Comparison of ENCODE assay signal across 29 cellular contexts in the genomic region with DNA sequence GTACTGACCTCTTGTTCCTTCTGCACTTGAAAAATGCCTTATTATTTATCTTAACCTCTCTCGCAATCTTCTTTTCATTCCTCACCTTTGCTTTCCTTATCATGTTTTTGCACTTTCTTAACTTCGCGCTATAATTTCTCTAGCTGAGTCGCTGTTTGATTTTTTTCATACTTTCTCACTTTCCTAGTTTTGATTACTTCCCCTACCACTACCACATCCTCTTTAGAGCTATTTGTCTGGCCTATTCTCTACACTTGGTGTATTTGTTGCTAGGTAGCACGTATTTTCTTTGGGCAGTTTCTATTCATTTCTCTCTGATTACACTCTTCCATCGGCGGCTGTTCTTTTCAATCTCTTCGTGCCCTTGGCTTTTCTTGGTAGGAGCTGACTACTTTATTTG.
DNase-seq lines count a peak whose midpoint lies in the region; ATAC-seq, FAIRE-seq and TF ChIP-seq lines count a peak whose summit lies in the region.
"Had no signal": no experiment of that assay in that cellular context is flagged by ENCODE, and none has a peak within 500 bp of the region (broad histone marks: within the 10 kb centered on the region; RNA-seq: fewer than 3 reads in every experiment).

No MANE protein-coding gene starts in this region.

- 0 out of 2 replicates have a peak, but pooled peaks cover 9% of the 10 kb centered on the region for H3K9me3 ChIP-seq in BLaER1
- no peaks in the 10 kb centered on the region for H3K9me3 ChIP-seq in gastrocnemius medialis
- H3K9me3 ChIP-seq: breast epithelium, esophagus muscularis mucosa, left lung, Peyer's patch had no signal

- peak; percentile 5 for FAIRE-seq in GM12892 (lab: Jason Lieb, UNC)
- FAIRE-seq: colon, frontal cortex, GM19239, TTC549 had no signal

- DNase-seq in GM12892 (ENCODE audit: insufficient read length) (no peak), choroid plexus epithelial cell (ENCODE audit: low read depth) (peak; percentile 42), gastrocnemius medialis (no peak)
- DNase-seq: activated CD4-positive, alpha-beta T cell treated with anti-CD3 and anti-CD28 coated beads for 1 hour; activated gamma-delta T cell; amniotic stem cell; C1 segment of cervical spinal cord; Calu3; effector memory CD8-positive, alpha-beta T cell; GM23248; hypothalamus; left lung; mesendoderm; NCI-H146; NCI-H2171; NCI-H510A treated with DMSO at 0.1 percent for 48 hours; Peyer's patch; T-helper 1 cell had no signal

- intact Hi-C loops in gastrocnemius medialis (cut with DNase I; ENCODE audit: low total_unique reads): no loop called here

- H3K4me1 ChIP-seq in BLaER1 (peaks cover 66% of the 10 kb centered on the region), gastrocnemius medialis (no peaks in the 10 kb centered on the region)
- H3K4me1 ChIP-seq: breast epithelium, esophagus muscularis mucosa, left lung, Peyer's patch had no signal

- no peak overlapping the region for H3K27ac ChIP-seq in BLaER1
- H3K27ac ChIP-seq in gastrocnemius medialis: no peak overlapping the region
- H3K27ac ChIP-seq: breast epithelium, esophagus muscularis mucosa, GM23248, left lung, Peyer's patch had no signal

- H4K20me1 ChIP-seq in BLaER1: no peaks in the 10 kb centered on the region

- no peaks in the 10 kb centered on the region for H3K36me3 ChIP-seq in BLaER1
- no peaks in the 10 kb centered on the region for H3K36me3 ChIP-seq in gastrocnemius medialis
- H3K36me3 ChIP-seq: breast epithelium, esophagus muscularis mucosa, left lung, Peyer's patch had no signal

- no peak overlapping the region for H3K9ac ChIP-seq in BLaER1
- H3K9ac ChIP-seq: GM23248 had no signal

- in situ Hi-C loops in gastrocnemius medialis (cut with MboI; ENCODE audit: low sequenced_read_pairs in 4 of 4): no loop called here

- ATAC-seq in HG03354 (IDR thresholded peaks at IDR 0.05; ENCODE audit: poor library complexity, severe bottlenecking, unreplicated experiment) (peak; percentile 51), GM18511 (IDR thresholded peaks at IDR 0.05; ENCODE audit: unreplicated experiment) (no peak), gastrocnemius medialis (no peak), GM21529 (IDR thresholded peaks at IDR 0.05; ENCODE audit: unreplicated experiment) (no peak)
- ATAC-seq: effector memory CD8-positive, alpha-beta T cell; left lung had no signal

- H3K4me3 ChIP-seq in BLaER1 (no peak overlapping the region), choroid plexus epithelial cell (ENCODE audit: low read depth, low read length) (no peak overlapping the region), gastrocnemius medialis (no peak overlapping the region)
- H3K4me3 ChIP-seq: breast epithelium, esophagus muscularis mucosa, GM23248, left lung, Peyer's patch, smooth muscle cell had no signal

- no peak for TF ChIP-seq POLR2A in GM12892 (IDR thresholded peaks at IDR 0.05; ENCODE audit: low read depth, low read length)
- no peak for TF ChIP-seq POLR2A in gastrocnemius medialis (IDR thresholded peaks at IDR 0.05)

- no peaks in the 10 kb centered on the region for H3K27me3 ChIP-seq in BLaER1
- H3K27me3 ChIP-seq in gastrocnemius medialis: no peaks in the 10 kb centered on the region
- H3K27me3 ChIP-seq: breast epithelium, esophagus muscularis mucosa, left lung, Peyer's patch had no signal

- TF ChIP-seq CTCF in choroid plexus epithelial cell (conservative IDR thresholded peaks at IDR 0.05; ENCODE audit: low read depth, low read length): no peak
- no peak for TF ChIP-seq CTCF in gastrocnemius medialis (IDR thresholded peaks at IDR 0.05 in 4 of 5, conservative IDR thresholded peaks at IDR 0.05 in 1 of 5)

- peak overlapping the region; percentile 56 for H3K4me2 ChIP-seq in BLaER1
- H3K4me2 ChIP-seq: smooth muscle cell had no signal
